Comparison of ENCODE assay signal across 1 cellular context in the genomic region with DNA sequence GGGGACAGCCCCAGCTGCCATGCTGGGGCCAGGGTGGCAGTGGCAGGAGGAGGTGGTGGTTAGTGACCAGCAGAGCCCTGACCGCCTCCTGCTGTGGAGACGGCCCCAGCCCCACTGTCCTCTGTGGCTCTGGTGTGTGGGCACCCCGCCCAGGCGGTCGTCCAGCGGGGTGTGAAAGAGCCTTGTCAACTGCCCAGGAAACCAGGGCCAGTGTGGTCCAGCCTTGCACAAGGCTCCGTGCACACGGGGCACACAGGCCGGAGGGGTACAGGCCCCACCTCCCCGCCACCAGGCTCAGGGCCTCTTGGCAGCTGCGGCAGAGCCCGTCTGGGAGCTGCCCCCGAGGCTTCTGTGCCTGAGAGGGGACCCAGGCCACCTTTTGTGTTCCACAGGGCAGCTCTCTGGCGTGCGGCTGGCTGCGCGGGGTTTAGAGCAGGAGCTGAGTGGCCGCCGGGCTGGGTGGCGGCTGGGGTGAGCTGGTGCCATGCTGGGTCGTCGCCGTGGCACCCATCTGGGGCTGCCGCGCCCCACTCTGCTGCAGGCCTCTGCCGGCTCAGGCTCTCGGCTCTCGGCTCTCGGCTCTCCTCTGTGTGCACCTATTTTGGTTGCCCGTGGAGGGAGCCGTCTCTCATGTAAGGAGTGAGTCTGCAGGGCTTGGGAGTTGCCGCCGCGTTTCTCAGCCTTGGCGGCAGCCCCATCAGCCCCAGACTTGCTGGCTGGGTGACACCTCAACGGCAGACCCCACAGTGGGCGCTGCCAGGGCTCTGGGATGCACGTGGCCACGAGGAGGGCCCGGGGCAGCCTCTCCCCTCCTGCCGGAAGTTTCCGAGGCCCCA.
TF ChIP-seq lines count a peak whose summit lies in the region.

No MANE protein-coding gene starts in this region.

TF ChIP-seq in H1, 55 proteins besides CTCF, POLR2A, EP300 and RAD21:
- TF ChIP-seq, protein P1, sequence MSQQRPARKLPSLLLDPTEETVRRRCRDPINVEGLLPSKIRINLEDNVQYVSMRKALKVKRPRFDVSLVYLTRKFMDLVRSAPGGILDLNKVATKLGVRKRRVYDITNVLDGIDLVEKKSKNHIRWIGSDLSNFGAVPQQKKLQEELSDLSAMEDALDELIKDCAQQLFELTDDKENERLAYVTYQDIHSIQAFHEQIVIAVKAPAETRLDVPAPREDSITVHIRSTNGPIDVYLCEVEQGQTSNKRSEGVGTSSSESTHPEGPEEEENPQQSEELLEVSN (IDR thresholded peaks at IDR 0.05): no peak
- TF ChIP-seq ASH2L (IDR thresholded peaks at IDR 0.05; ENCODE audit: low read length): no peak
- no peak for TF ChIP-seq SRF (IDR thresholded peaks at IDR 0.05; ENCODE audit: low read depth, low read length)
- no peak for TF ChIP-seq RXRA (IDR thresholded peaks at IDR 0.05; ENCODE audit: insufficient read depth, low read depth, low read length)
- TF ChIP-seq BACH1 (IDR thresholded peaks at IDR 0.05; ENCODE audit: low read length): no peak
- TF ChIP-seq, protein P2, sequence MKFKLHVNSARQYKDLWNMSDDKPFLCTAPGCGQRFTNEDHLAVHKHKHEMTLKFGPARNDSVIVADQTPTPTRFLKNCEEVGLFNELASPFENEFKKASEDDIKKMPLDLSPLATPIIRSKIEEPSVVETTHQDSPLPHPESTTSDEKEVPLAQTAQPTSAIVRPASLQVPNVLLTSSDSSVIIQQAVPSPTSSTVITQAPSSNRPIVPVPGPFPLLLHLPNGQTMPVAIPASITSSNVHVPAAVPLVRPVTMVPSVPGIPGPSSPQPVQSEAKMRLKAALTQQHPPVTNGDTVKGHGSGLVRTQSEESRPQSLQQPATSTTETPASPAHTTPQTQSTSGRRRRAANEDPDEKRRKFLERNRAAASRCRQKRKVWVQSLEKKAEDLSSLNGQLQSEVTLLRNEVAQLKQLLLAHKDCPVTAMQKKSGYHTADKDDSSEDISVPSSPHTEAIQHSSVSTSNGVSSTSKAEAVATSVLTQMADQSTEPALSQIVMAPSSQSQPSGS (IDR thresholded peaks at IDR 0.05; ENCODE audit: low read length): no peak
- TF ChIP-seq TEAD4 (IDR thresholded peaks at IDR 0.05; ENCODE audit: low read depth, low read length): no peak
- no peak for TF ChIP-seq RBBP5 (IDR thresholded peaks at IDR 0.05; ENCODE audit: borderline replicate concordance, low read depth, low read length)
- TF ChIP-seq, protein P3, sequence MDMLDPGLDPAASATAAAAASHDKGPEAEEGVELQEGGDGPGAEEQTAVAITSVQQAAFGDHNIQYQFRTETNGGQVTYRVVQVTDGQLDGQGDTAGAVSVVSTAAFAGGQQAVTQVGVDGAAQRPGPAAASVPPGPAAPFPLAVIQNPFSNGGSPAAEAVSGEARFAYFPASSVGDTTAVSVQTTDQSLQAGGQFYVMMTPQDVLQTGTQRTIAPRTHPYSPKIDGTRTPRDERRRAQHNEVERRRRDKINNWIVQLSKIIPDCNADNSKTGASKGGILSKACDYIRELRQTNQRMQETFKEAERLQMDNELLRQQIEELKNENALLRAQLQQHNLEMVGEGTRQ (IDR thresholded peaks at IDR 0.05; ENCODE audit: low read length): no peak
- TF ChIP-seq POU5F1 (IDR thresholded peaks at IDR 0.05; ENCODE audit: low read depth, low read length): no peak
- no peak for TF ChIP-seq CEBPB (IDR thresholded peaks at IDR 0.05; ENCODE audit: low read depth, low read length)
- TF ChIP-seq SIX5 (IDR thresholded peaks at IDR 0.05; ENCODE audit: low read depth, low read length): no peak
- TF ChIP-seq CTBP2 (IDR thresholded peaks at IDR 0.05; ENCODE audit: borderline replicate concordance, insufficient read depth, insufficient read length, low read length): no peak
- no peak for TF ChIP-seq KDM4A (IDR thresholded peaks at IDR 0.05; ENCODE audit: low read depth, low read length, severe bottlenecking)
- no peak for TF ChIP-seq SAP30 (IDR thresholded peaks at IDR 0.05; ENCODE audit: insufficient read depth, insufficient replicate concordance, low read length)
- TF ChIP-seq PHF8 (conservative IDR thresholded peaks at IDR 0.05; ENCODE audit: low read depth, low read length): no peak
- TF ChIP-seq TBP (IDR thresholded peaks at IDR 0.05; ENCODE audit: low read depth, low read length): no peak
- no peak for TF ChIP-seq NRF1 (IDR thresholded peaks at IDR 0.05; ENCODE audit: low read depth, low read length)
- no peak for TF ChIP-seq SIN3A (conservative IDR thresholded peaks at IDR 0.05 in 1 of 2, IDR thresholded peaks at IDR 0.05 in 1 of 2; ENCODE audit: low read depth in 1 of 2, low read length in 2 of 2)
TF ChIP-seq in H1: peak in this region for 0.
